ENCODE assay signal across 9 cellular contexts in genomic region chr7:155412416-155413253, GRCh38. TPM values are rescaled to one million over a fixed set of nuclear protein-coding genes. Genes with fewer than 3 reads are reported as not detected.
DNase-seq lines count a peak whose midpoint lies in the region; ATAC-seq and TF ChIP-seq lines count a peak whose summit lies in the region.
"Had no signal": no experiment of that assay in that cellular context is flagged by ENCODE, and none has a peak within 500 bp of the region (broad histone marks: within the 10 kb centered on the region; RNA-seq: fewer than 3 reads in every experiment).

No MANE protein-coding gene starts in this region.

- H3K4me3 ChIP-seq in DND-41 (ENCODE audit: low read depth in 1 of 2, low read length in 2 of 2) (no peak overlapping the region), vagina (no peak overlapping the region)

- H3K9me3 ChIP-seq in DND-41 (ENCODE audit: insufficient read depth, low read length, severe bottlenecking) (no peaks in the 10 kb centered on the region), vagina (no peaks in the 10 kb centered on the region)

- H3K9ac ChIP-seq in DND-41 (ENCODE audit: low read depth, low read length): no peak overlapping the region

- H4K20me1 ChIP-seq in DND-41 (ENCODE audit: insufficient read depth, low read length): no peaks in the 10 kb centered on the region; the same call in 1 of the 2 replicates

- no peak overlapping the region for H3K4me2 ChIP-seq in DND-41 (ENCODE audit: insufficient read depth, low read length)

- H3K27ac ChIP-seq in DND-41 (ENCODE audit: low read length) (no peak overlapping the region), vagina (no peak overlapping the region)

- H3K27me3 ChIP-seq in DND-41 (ENCODE audit: insufficient read depth, low read length, poor library complexity) (peaks cover 4% of the 10 kb centered on the region), vagina (no peaks in the 10 kb centered on the region)

- no peak overlapping the region for H2AFZ ChIP-seq in DND-41 (ENCODE audit: low read depth, low read length)

- peak; percentile 90 for TF ChIP-seq CTCF in DND-41 (IDR thresholded peaks at IDR 0.05; ENCODE audit: borderline replicate concordance, extremely low read depth, low read length, poor library complexity, severe bottlenecking)
- TF ChIP-seq CTCF in vagina (IDR thresholded peaks at IDR 0.05): no peak

- DNase-seq in DND-41 (peak; percentile 71), RPMI8226 (peak; percentile 80), amygdala (lab: John Stamatoyannopoulos, UW) (peak in 29 of 56 donors; percentile 7 to 70 (median 26)), left colon (peak in 1 of 2 donors; percentile 66), vagina (ENCODE audit: extremely low spot score in 2 of 2) (no peak)
- peak; percentile 3 to 4 for DNase-seq in stimulated activated CD8-positive, alpha-beta memory T cell treated with anti-CD3 and anti-CD28 coated beads, Interleukin-2, amount 100 ng/mL, for 1 hour (ENCODE audit: low read depth in 2 of 2)

- peak; percentile 89 for ATAC-seq in DND-41 (ENCODE audit: insufficient read depth, low read depth)
- ATAC-seq in GM19397 (IDR thresholded peaks at IDR 0.05; ENCODE audit: unreplicated experiment): peak; percentile 86
- ATAC-seq in HG03460 (IDR thresholded peaks at IDR 0.05; ENCODE audit: unreplicated experiment): peak; percentile 96
- peak; percentile 75 for ATAC-seq in left colon

- TF ChIP-seq POLR2A in vagina (IDR thresholded peaks at IDR 0.05): no peak

- no peaks in the 10 kb centered on the region for H3K79me2 ChIP-seq in DND-41 (ENCODE audit: insufficient read depth, low read length)

- H3K36me3 ChIP-seq in DND-41 (ENCODE audit: insufficient read depth, low read length): no peaks in the 10 kb centered on the region
- H3K36me3 ChIP-seq in vagina: no peaks in the 10 kb centered on the region

- intact Hi-C loops in left colon (cut with DNase I, micrococcal nuclease) (no loop called here), vagina (cut with DNase I) (no loop called here)

- 0 out of 2 replicates have a peak, but pooled peaks cover 5% of the 10 kb centered on the region for H3K4me1 ChIP-seq in DND-41 (ENCODE audit: insufficient read depth, low read length)
- no peaks in the 10 kb centered on the region for H3K4me1 ChIP-seq in vagina

RNA-seq across cellular contexts. Expression of gene EN2, which starts 45.3 kb away (rescaled TPM):
- total RNA-seq in left colon (not detected), vagina (0.98 TPM)
- total RNA-seq: subcutaneous adipose tissue had no signal

Comparison
In these comparisons a context has a peak if more than half of its experiments do, and no peak if none do; other contexts are left out.
1. DNase-seq: peak in DND-41 (single experiment), RPMI8226 (single experiment), amygdala (29 of 56) and stimulated activated CD8-positive, alpha-beta memory T cell treated with anti-CD3 and anti-CD28 coated beads, Interleukin-2, amount 100 ng/mL, for 1 hour (2 of 2); none in vagina (0 of 2).
2. Peak in every context shown above with its lines, with median percentiles within 50 percentile points of each other: ATAC-seq.